Comparison of ENCODE assay signal across 1 cellular context in the genomic region with DNA sequence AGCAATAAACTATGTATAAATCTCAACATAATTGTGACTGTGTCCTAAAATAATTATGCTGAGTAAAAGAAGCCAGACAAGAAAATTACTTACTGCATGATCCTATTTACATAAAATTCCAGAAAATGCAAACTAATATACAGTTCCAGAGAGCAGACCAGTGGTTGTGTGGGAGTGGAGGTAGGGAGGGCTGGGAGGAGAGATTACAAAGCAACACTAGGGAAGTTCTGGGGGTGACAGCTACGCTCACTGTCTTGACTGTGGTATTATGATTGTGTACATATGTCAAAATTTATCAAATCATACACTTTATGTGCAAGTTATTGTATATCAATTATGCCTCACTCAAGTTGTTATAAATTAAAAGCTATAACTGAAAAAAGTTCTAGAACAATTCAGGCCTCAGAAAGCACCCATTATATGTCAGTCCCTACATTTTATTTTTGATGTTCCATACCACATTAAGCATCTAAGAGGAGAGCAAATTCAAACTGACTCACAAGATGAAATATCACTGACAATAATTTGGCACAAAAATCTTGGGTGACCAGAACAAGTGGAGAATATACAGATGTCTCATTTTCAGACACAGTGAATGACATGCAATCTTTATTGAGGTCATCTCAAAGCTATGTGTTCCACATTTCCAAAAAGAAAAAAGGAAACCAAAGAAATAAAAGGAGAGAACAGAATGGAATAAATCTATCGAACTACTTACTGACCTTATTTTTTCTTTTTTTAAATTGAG.
TF ChIP-seq lines count a peak whose summit lies in the region.

No MANE protein-coding gene starts in this region.

TF ChIP-seq in K562, 482 proteins besides CTCF, POLR2A, EP300 and RAD21 (continued from another document):
- no peak for TF ChIP-seq STAT6 (CRISPR knock-in tag; IDR thresholded peaks at IDR 0.05)
- no peak for TF ChIP-seq PCBP2 (IDR thresholded peaks at IDR 0.05; ENCODE audit: low read depth, low read length, poor library complexity, severe bottlenecking)
- no peak for TF ChIP-seq ZNF785 (CRISPR knock-in tag; IDR thresholded peaks at IDR 0.05)
- TF ChIP-seq NR2C1 (IDR thresholded peaks at IDR 0.05), result no peak
- TF ChIP-seq NR2C1 (tag; IDR thresholded peaks at IDR 0.05), result no peak
- no peak for TF ChIP-seq TSC22D4 (tag; IDR thresholded peaks at IDR 0.05)
- no peak for TF ChIP-seq ZNF217 (CRISPR knock-in tag; IDR thresholded peaks at IDR 0.05)
- TF ChIP-seq GATA2 (CRISPR knock-in tag; IDR thresholded peaks at IDR 0.05), result 0 out of 2 replicates have a peak, but pooled peaks have one; percentile 16
- no peak for TF ChIP-seq ZEB2 (IDR thresholded peaks at IDR 0.05)
- peak; percentile 24; the same call in 1 of the 2 replicates for TF ChIP-seq CBFA2T2 (conservative IDR thresholded peaks at IDR 0.05)
- TF ChIP-seq RFX5 (IDR thresholded peaks at IDR 0.05; ENCODE audit: low read depth, low read length), result no peak
- TF ChIP-seq CHCHD3 (CRISPR knock-in tag; IDR thresholded peaks at IDR 0.05), result no peak
- TF ChIP-seq DIDO1 (tag; IDR thresholded peaks at IDR 0.05; ENCODE audit: low read depth), result no peak
- TF ChIP-seq CBFB (CRISPR knock-in tag; IDR thresholded peaks at IDR 0.05), result no peak
- no peak for TF ChIP-seq KLF16 (IDR thresholded peaks at IDR 0.05)
- 0 out of 2 replicates have a peak, but pooled peaks have one; percentile 12 for TF ChIP-seq MTA2 (IDR thresholded peaks at IDR 0.05; ENCODE audit: low read depth)
- TF ChIP-seq KDM1A (IDR thresholded peaks at IDR 0.05), result no peak
- TF ChIP-seq ZNF655 (CRISPR knock-in tag; IDR thresholded peaks at IDR 0.05), result no peak
- TF ChIP-seq KDM2B (CRISPR knock-in tag; IDR thresholded peaks at IDR 0.05), result no peak
- no peak for TF ChIP-seq XRCC5 (IDR thresholded peaks at IDR 0.05; ENCODE audit: low read depth, low read length)
- TF ChIP-seq HDGF (IDR thresholded peaks at IDR 0.05), result no peak
- TF ChIP-seq C11orf30 (IDR thresholded peaks at IDR 0.05; ENCODE audit: low read depth), result peak; percentile 9; the same call in 1 of the 2 replicates
- TF ChIP-seq, protein P1, sequence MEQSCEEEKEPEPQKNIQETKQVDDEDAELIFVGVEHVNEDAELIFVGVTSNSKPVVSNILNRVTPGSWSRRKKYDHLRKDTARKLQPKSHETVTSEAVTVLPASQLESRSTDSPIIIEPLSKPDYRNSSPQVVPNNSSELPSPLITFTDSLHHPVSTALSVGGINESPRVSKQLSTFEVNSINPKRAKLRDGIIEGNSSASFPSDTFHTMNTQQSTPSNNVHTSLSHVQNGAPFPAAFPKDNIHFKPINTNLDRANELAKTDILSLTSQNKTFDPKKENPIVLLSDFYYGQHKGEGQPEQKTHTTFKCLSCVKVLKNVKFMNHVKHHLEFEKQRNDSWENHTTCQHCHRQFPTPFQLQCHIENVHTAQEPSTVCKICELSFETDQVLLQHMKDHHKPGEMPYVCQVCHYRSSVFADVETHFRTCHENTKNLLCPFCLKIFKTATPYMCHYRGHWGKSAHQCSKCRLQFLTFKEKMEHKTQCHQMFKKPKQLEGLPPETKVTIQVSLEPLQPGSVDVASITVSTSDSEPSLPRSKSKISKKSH (CRISPR knock-in tag; IDR thresholded peaks at IDR 0.05), result no peak
- 0 out of 2 replicates have a peak, but pooled peaks have one; percentile 11 for TF ChIP-seq NCOR1 (IDR thresholded peaks at IDR 0.05)
- no peak for TF ChIP-seq ZNF79 (CRISPR knock-in tag; IDR thresholded peaks at IDR 0.05; ENCODE audit: low read depth)
- no peak for TF ChIP-seq ZFP36 (IDR thresholded peaks at IDR 0.05; ENCODE audit: low read depth, low read length, partially characterized antibody)
- no peak for TF ChIP-seq POLR2H (tag; IDR thresholded peaks at IDR 0.05; ENCODE audit: low read depth)
- TF ChIP-seq, protein P2, sequence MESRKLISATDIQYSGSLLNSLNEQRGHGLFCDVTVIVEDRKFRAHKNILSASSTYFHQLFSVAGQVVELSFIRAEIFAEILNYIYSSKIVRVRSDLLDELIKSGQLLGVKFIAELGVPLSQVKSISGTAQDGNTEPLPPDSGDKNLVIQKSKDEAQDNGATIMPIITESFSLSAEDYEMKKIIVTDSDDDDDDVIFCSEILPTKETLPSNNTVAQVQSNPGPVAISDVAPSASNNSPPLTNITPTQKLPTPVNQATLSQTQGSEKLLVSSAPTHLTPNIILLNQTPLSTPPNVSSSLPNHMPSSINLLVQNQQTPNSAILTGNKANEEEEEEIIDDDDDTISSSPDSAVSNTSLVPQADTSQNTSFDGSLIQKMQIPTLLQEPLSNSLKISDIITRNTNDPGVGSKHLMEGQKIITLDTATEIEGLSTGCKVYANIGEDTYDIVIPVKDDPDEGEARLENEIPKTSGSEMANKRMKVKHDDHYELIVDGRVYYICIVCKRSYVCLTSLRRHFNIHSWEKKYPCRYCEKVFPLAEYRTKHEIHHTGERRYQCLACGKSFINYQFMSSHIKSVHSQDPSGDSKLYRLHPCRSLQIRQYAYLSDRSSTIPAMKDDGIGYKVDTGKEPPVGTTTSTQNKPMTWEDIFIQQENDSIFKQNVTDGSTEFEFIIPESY (CRISPR knock-in tag; IDR thresholded peaks at IDR 0.05), result no peak
- peak; percentile 2 for TF ChIP-seq MEIS2 (IDR thresholded peaks at IDR 0.05; ENCODE audit: partially characterized antibody)
- no peak for TF ChIP-seq NFXL1 (CRISPR knock-in tag; IDR thresholded peaks at IDR 0.05)
- no peak for TF ChIP-seq MXD1 (CRISPR knock-in tag; IDR thresholded peaks at IDR 0.05; ENCODE audit: borderline replicate concordance, poor library complexity, severe bottlenecking)
- TF ChIP-seq RB1 (IDR thresholded peaks at IDR 0.05; ENCODE audit: low read depth), result no peak
- no peak for TF ChIP-seq CREM (IDR thresholded peaks at IDR 0.05; ENCODE audit: low read depth)
- TF ChIP-seq, protein P3, sequence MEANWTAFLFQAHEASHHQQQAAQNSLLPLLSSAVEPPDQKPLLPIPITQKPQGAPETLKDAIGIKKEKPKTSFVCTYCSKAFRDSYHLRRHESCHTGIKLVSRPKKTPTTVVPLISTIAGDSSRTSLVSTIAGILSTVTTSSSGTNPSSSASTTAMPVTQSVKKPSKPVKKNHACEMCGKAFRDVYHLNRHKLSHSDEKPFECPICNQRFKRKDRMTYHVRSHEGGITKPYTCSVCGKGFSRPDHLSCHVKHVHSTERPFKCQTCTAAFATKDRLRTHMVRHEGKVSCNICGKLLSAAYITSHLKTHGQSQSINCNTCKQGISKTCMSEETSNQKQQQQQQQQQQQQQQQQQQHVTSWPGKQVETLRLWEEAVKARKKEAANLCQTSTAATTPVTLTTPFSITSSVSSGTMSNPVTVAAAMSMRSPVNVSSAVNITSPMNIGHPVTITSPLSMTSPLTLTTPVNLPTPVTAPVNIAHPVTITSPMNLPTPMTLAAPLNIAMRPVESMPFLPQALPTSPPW (CRISPR knock-in tag; IDR thresholded peaks at IDR 0.05), result 0 out of 2 replicates have a peak, but pooled peaks have one; percentile 37
- no peak for TF ChIP-seq MCM5 (IDR thresholded peaks at IDR 0.05; ENCODE audit: low read depth)
- TF ChIP-seq CBFA2T3 (IDR thresholded peaks at IDR 0.05), result peak; percentile 58
- TF ChIP-seq SMARCA4 (IDR thresholded peaks at IDR 0.05), result peak; percentile 27; the same call in 1 of the 2 replicates
- no peak for TF ChIP-seq ASH1L (IDR thresholded peaks at IDR 0.05; ENCODE audit: borderline replicate concordance, low read depth, partially characterized antibody)
- peak; percentile 47 for TF ChIP-seq TAL1 (IDR thresholded peaks at IDR 0.05)
- TF ChIP-seq, protein P4, sequence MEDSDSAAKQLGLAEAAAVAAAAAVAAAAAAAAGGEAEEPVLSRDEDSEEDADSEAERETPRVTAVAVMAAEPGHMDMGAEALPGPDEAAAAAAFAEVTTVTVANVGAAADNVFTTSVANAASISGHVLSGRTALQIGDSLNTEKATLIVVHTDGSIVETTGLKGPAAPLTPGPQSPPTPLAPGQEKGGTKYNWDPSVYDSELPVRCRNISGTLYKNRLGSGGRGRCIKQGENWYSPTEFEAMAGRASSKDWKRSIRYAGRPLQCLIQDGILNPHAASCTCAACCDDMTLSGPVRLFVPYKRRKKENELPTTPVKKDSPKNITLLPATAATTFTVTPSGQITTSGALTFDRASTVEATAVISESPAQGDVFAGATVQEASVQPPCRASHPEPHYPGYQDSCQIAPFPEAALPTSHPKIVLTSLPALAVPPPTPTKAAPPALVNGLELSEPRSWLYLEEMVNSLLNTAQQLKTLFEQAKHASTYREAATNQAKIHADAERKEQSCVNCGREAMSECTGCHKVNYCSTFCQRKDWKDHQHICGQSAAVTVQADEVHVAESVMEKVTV (CRISPR knock-in tag; IDR thresholded peaks at IDR 0.05), result no peak
- no peak for TF ChIP-seq RBM14 (IDR thresholded peaks at IDR 0.05; ENCODE audit: borderline replicate concordance, insufficient read depth, low read depth, low read length)
- no peak for TF ChIP-seq HMG20B (CRISPR knock-in tag; IDR thresholded peaks at IDR 0.05)
- TF ChIP-seq GTF2E2 (tag; IDR thresholded peaks at IDR 0.05), result no peak
- no peak for TF ChIP-seq ETV5 (CRISPR knock-in tag; IDR thresholded peaks at IDR 0.05; ENCODE audit: low read depth)
- no peak for TF ChIP-seq NFE2L1 (tag; IDR thresholded peaks at IDR 0.05; ENCODE audit: borderline replicate concordance, low read depth)
- no peak for TF ChIP-seq NFATC3 (IDR thresholded peaks at IDR 0.05)
